ENCODE assay signal across 8 cellular contexts in genomic region chr19:32971715-32972540, GRCh38. TPM values are rescaled to one million over a fixed set of nuclear protein-coding genes. Genes with fewer than 3 reads are reported as not detected.
DNase-seq lines count a peak whose midpoint lies in the region; ATAC-seq and TF ChIP-seq lines count a peak whose summit lies in the region.

TSS of gene CEP89 (minus strand) at chr19:32971958. CDS start at chr19:32971874, 84 bp downstream.
TSS of gene FAAP24 (plus strand) at chr19:32972242. CDS start at chr19:32973197, 955 bp downstream.

- intact Hi-C loops in activated T-helper 2 cell treated with anti-CD3 and anti-CD28 coated beads, Interferon-gamma antibody, Interleukin-2, Interleukin-4, amounts not matched to agents 10 μg/mL and 5 μg/mL and 100 μg/mL, durations not matched to agents 14 hours and 24 hours and 36 hours (cut with micrococcal nuclease), result loop anchor here (1.0 to 5.0 kb wide), 4 partner anchors 90 to 297 kb away; partner anchors contain the start of genes ANKRD27, NUDT19, RGS9BP and RHPN2

- no peaks in the 10 kb centered on the region for H3K9me3 Mint-ChIP-seq in activated T-helper 2 cell treated with anti-CD3 and anti-CD28 coated beads, Interferon-gamma antibody, Interleukin-2, Interleukin-4, amounts not matched to agents 10 μg/mL and 5 μg/mL and 100 μg/mL, durations not matched to agents 14 hours and 24 hours and 36 hours
- no peaks in the 10 kb centered on the region for H3K9me3 Mint-ChIP-seq in natural killer cell treated with Interleukin-12 subunit alpha and Interleukin-12 subunit beta and Interleukin-15 and Interleukin-18, amount 100 ng/mL, for 72 hours

- peak; percentile 99 for DNase-seq in EL
- peak; percentile 99 for DNase-seq in H4 (ENCODE audit: low spot score)
- DNase-seq in LNCaP clone FGC (ENCODE audit: low read depth), result peak; percentile 99
- DNase-seq in RPMI8226, result peak; percentile 97
- peak; percentile 99 for DNase-seq in activated T-helper 2 cell treated with anti-CD3 and anti-CD28 coated beads, Interferon-gamma antibody, Interleukin-2, Interleukin-4, amounts not matched to agents 10 μg/mL and 5 μg/mL and 100 μg/mL, durations not matched to agents 14 hours and 24 hours and 36 hours (ENCODE audit: low spot score)
- DNase-seq in fibroblast of the aortic adventitia (ENCODE audit: low read depth), result peak; percentile 100
- peak; percentile 97 for DNase-seq in natural killer cell treated with Interleukin-12 subunit alpha and Interleukin-12 subunit beta and Interleukin-15 and Interleukin-18, amount 100 ng/mL, for 72 hours (ENCODE audit: low spot score)
- DNase-seq in stimulated activated naive CD4-positive, alpha-beta T cell treated with Interleukin-2 at 50 U/mL for 16 hours (lab: John Stamatoyannopoulos, UW), result peak; percentile 97

- H3K4me1 Mint-ChIP-seq in activated T-helper 2 cell treated with anti-CD3 and anti-CD28 coated beads, Interferon-gamma antibody, Interleukin-2, Interleukin-4, amounts not matched to agents 10 μg/mL and 5 μg/mL and 100 μg/mL, durations not matched to agents 14 hours and 24 hours and 36 hours (ENCODE audit: low read depth), result peaks cover 8% of the 10 kb centered on the region
- H3K4me1 Mint-ChIP-seq in natural killer cell treated with Interleukin-12 subunit alpha and Interleukin-12 subunit beta and Interleukin-15 and Interleukin-18, amount 100 ng/mL, for 72 hours (ENCODE audit: low read depth in 2 of 2), result peaks cover 19 to 21% of the 10 kb centered on the region in 2 donors

- peak; percentile 99 for ATAC-seq in natural killer cell treated with Interleukin-12 subunit alpha and Interleukin-12 subunit beta and Interleukin-15 and Interleukin-18, amount 100 ng/mL, for 72 hours

- peak within 1 kb of the TSS; percentile 85 for H3K4me3 ChIP-seq in LNCaP clone FGC (ENCODE audit: low read depth, low read length)
- peak within 1 kb of the TSS; percentile 86 for H3K4me3 ChIP-seq in fibroblast of the aortic adventitia (ENCODE audit: low read depth, low read length)

- peaks cover 16% of the 10 kb centered on the region for H3K36me3 Mint-ChIP-seq in activated T-helper 2 cell treated with anti-CD3 and anti-CD28 coated beads, Interferon-gamma antibody, Interleukin-2, Interleukin-4, amounts not matched to agents 10 μg/mL and 5 μg/mL and 100 μg/mL, durations not matched to agents 14 hours and 24 hours and 36 hours (ENCODE audit: low read depth)
- no peaks in the 10 kb centered on the region for H3K36me3 Mint-ChIP-seq in natural killer cell treated with Interleukin-12 subunit alpha and Interleukin-12 subunit beta and Interleukin-15 and Interleukin-18, amount 100 ng/mL, for 72 hours

- no peaks in the 10 kb centered on the region for H3K27me3 Mint-ChIP-seq in activated T-helper 2 cell treated with anti-CD3 and anti-CD28 coated beads, Interferon-gamma antibody, Interleukin-2, Interleukin-4, amounts not matched to agents 10 μg/mL and 5 μg/mL and 100 μg/mL, durations not matched to agents 14 hours and 24 hours and 36 hours (ENCODE audit: low read depth)
- H3K27me3 Mint-ChIP-seq in natural killer cell treated with Interleukin-12 subunit alpha and Interleukin-12 subunit beta and Interleukin-15 and Interleukin-18, amount 100 ng/mL, for 72 hours, result no peaks in the 10 kb centered on the region

- peak within 1 kb of the TSS; percentile 94 for H3K27ac Mint-ChIP-seq in activated T-helper 2 cell treated with anti-CD3 and anti-CD28 coated beads, Interferon-gamma antibody, Interleukin-2, Interleukin-4, amounts not matched to agents 10 μg/mL and 5 μg/mL and 100 μg/mL, durations not matched to agents 14 hours and 24 hours and 36 hours
- peak within 1 kb of the TSS; percentile 90 to 95 for H3K27ac Mint-ChIP-seq in natural killer cell treated with Interleukin-12 subunit alpha and Interleukin-12 subunit beta and Interleukin-15 and Interleukin-18, amount 100 ng/mL, for 72 hours

- H3K4me3 Mint-ChIP-seq in activated T-helper 2 cell treated with anti-CD3 and anti-CD28 coated beads, Interferon-gamma antibody, Interleukin-2, Interleukin-4, amounts not matched to agents 10 μg/mL and 5 μg/mL and 100 μg/mL, durations not matched to agents 14 hours and 24 hours and 36 hours (ENCODE audit: low read depth), result peak within 1 kb of the TSS; percentile 98
- peak within 1 kb of the TSS; percentile 100 for H3K4me3 Mint-ChIP-seq in natural killer cell treated with Interleukin-12 subunit alpha and Interleukin-12 subunit beta and Interleukin-15 and Interleukin-18, amount 100 ng/mL, for 72 hours

- TF ChIP-seq CTCF in LNCaP clone FGC (IDR thresholded peaks at IDR 0.05; ENCODE audit: control insufficient read depth, extremely low read depth, insufficient read depth) (no peak), fibroblast of the aortic adventitia (IDR thresholded peaks at IDR 0.05; ENCODE audit: insufficient read depth, low read length) (no peak)

RNA-seq across cellular contexts. Expression of gene CEP89, which starts in this region (rescaled TPM):
- total RNA-seq in H4 (2014; rRNA removed; shearing (Covaris generic)), result 10.9 and 19.1 TPM in 2 replicates
- total RNA-seq in activated T-helper 2 cell treated with anti-CD3 and anti-CD28 coated beads, Interferon-gamma antibody, Interleukin-2, Interleukin-4, amounts not matched to agents 10 μg/mL and 5 μg/mL and 100 μg/mL, durations not matched to agents 14 hours and 24 hours and 36 hours, result 17.3 and 18.0 TPM in 2 replicates
- 25.5 and 26.3 TPM in 2 replicates for total RNA-seq in fibroblast of the aortic adventitia (ENCODE audit: low replicate concordance)
- 10 to 100 TPM; 17.3 to 18.5 TPM for total RNA-seq in natural killer cell treated with Interleukin-12 subunit alpha and Interleukin-12 subunit beta and Interleukin-15 and Interleukin-18, amount 100 ng/mL, for 72 hours

RNA-seq across cellular contexts. Expression of gene FAAP24, which starts in this region (rescaled TPM):
- 9.8 and 12.5 TPM in 2 replicates for total RNA-seq in H4 (2014; rRNA removed; shearing (Covaris generic))
- 9.8 and 10.7 TPM in 2 replicates for total RNA-seq in activated T-helper 2 cell treated with anti-CD3 and anti-CD28 coated beads, Interferon-gamma antibody, Interleukin-2, Interleukin-4, amounts not matched to agents 10 μg/mL and 5 μg/mL and 100 μg/mL, durations not matched to agents 14 hours and 24 hours and 36 hours
- total RNA-seq in fibroblast of the aortic adventitia (ENCODE audit: low replicate concordance), result 5.7 and 12.0 TPM in 2 replicates
- total RNA-seq in natural killer cell treated with Interleukin-12 subunit alpha and Interleukin-12 subunit beta and Interleukin-15 and Interleukin-18, amount 100 ng/mL, for 72 hours, result 1 to 10 TPM; 6.6 to 9.8 TPM

Comparison
In these comparisons a context has a peak if more than half of its experiments do, and no peak if none do; other contexts are left out.
1. Peak in every context shown above with its lines: DNase-seq, ATAC-seq and H3K4me3 ChIP-seq.